In genomic region chr7:20836424-20836823, GRCh38 we compare ENCODE assay signal across 15 cellular contexts. TPM values are rescaled to one million over a fixed set of nuclear protein-coding genes. Genes with fewer than 3 reads are reported as not detected.
DNase-seq lines count a peak whose midpoint lies in the region; ATAC-seq and TF ChIP-seq lines count a peak whose summit lies in the region.
"Not testable (repeated sequence)": the region's sequence is repeated elsewhere in the genome, so short reads cannot be mapped to it uniquely, and the experiment has no call there.
"Had no signal": no experiment of that assay in that cellular context is flagged by ENCODE, and none has a peak within 500 bp of the region (broad histone marks: within the 10 kb centered on the region; RNA-seq: fewer than 3 reads in every experiment).

No MANE protein-coding gene starts in this region.

- H3K9me3 ChIP-seq in Caco-2; HUES48 (ENCODE audit: control insufficient read depth, insufficient read depth, low read length): not testable (repeated sequence)

- not testable (repeated sequence) for H3K4me3 ChIP-seq in Caco-2 (ENCODE audit: low read depth, low read length)
- peak overlapping the region; percentile 32; the same call in 1 of the 2 replicates for H3K4me3 ChIP-seq in HUES48 (ENCODE audit: low read depth, low read length)

- H3K27ac ChIP-seq in HUES48 (ENCODE audit: low read depth, low read length), result not testable (repeated sequence)

- POLR2A ChIA-PET in Caco-2 (lab: Charles Lee), result not testable (repeated sequence)

- H3K27me3 Mint-ChIP-seq in Caco-2 (ENCODE audit: insufficient read depth, unreplicated experiment), result not testable (repeated sequence)

- TF ChIP-seq CTCF in Caco-2 (IDR thresholded peaks at IDR 0.05; ENCODE audit: insufficient read depth in 1 of 2, low read depth in 1 of 2, low read length in 1 of 2, severe bottlenecking in 1 of 2, unreplicated experiment in 1 of 2), result not testable (repeated sequence)

- not testable (repeated sequence) for H3K4me3 Mint-ChIP-seq in Caco-2 (ENCODE audit: unreplicated experiment)

- not testable (repeated sequence) for H3K9me3 Mint-ChIP-seq in Caco-2 (ENCODE audit: unreplicated experiment)

- intact Hi-C loops in Caco-2 (cut with micrococcal nuclease; ENCODE audit: unreplicated experiment), result loop anchor here (10.0 kb wide), 1 partner anchor 192 kb away; no protein-coding TSS in a partner anchor

- ATAC-seq in GM18861 (IDR thresholded peaks at IDR 0.05; ENCODE audit: unreplicated experiment) (peak; percentile 88), GM19397 (IDR thresholded peaks at IDR 0.05; ENCODE audit: unreplicated experiment) (peak; percentile 71), GM21528 (IDR thresholded peaks at IDR 0.05; ENCODE audit: low FRiP score, unreplicated experiment) (peak; percentile 72), HG02642 (IDR thresholded peaks at IDR 0.05; ENCODE audit: poor library complexity, unreplicated experiment) (peak; percentile 72), HG03060 (IDR thresholded peaks at IDR 0.05; ENCODE audit: low read depth, unreplicated experiment) (peak; percentile 76), HG03354 (IDR thresholded peaks at IDR 0.05; ENCODE audit: poor library complexity, severe bottlenecking, unreplicated experiment) (peak; percentile 90)

- H3K4me1 ChIP-seq in Caco-2, result not testable (repeated sequence)
- peaks cover 12% of the 10 kb centered on the region for H3K4me1 ChIP-seq in HUES48 (ENCODE audit: control insufficient read depth, insufficient read depth, low read length)

- H3K9ac ChIP-seq in HUES48 (ENCODE audit: low read depth, low read length), result not testable (repeated sequence)

- H3K27ac Mint-ChIP-seq in Caco-2 (ENCODE audit: unreplicated experiment), result not testable (repeated sequence)

- not testable (repeated sequence) for H3K27me3 ChIP-seq in Caco-2 (replicated peaks; ENCODE audit: control insufficient read depth, insufficient read depth, low read length); HUES48 (ENCODE audit: control insufficient read depth, insufficient read depth, low read length)

- H3K4me1 Mint-ChIP-seq in Caco-2 (ENCODE audit: low read depth, unreplicated experiment), result not testable (repeated sequence)

- not testable (repeated sequence) for H3K36me3 Mint-ChIP-seq in Caco-2 (ENCODE audit: insufficient read depth, unreplicated experiment)

- DNase-seq in Caco-2, result not testable (repeated sequence)

- H3K36me3 ChIP-seq in Caco-2 (ENCODE audit: control insufficient read depth, insufficient read depth, low read length); HUES48 (ENCODE audit: control insufficient read depth, insufficient read depth, low read length): not testable (repeated sequence)

- BruUV-seq in Caco-2 (replicated peaks; lab: Mats Ljungman, UMichigan), result TSS peak; percentile 57

- CTCF ChIA-PET in Caco-2 (lab: Charles Lee), result not testable (repeated sequence)

RNA-seq across cellular contexts. Expression of gene SP8, which starts 49.7 kb away (rescaled TPM):
- total RNA-seq in Caco-2 (2022), result 13.2 and 13.3 TPM in 2 replicates
- total RNA-seq: activated CD4-positive, alpha-beta memory T cell treated with anti-CD3 and anti-CD28 coated beads, Interleukin-2, amount 10 ng/mL, durations not matched to agents 7 days and 5 days; G401; heart right ventricle; HepG2; left ventricle myocardium inferior; osteocyte; stomach had no signal
